In the genomic region with DNA sequence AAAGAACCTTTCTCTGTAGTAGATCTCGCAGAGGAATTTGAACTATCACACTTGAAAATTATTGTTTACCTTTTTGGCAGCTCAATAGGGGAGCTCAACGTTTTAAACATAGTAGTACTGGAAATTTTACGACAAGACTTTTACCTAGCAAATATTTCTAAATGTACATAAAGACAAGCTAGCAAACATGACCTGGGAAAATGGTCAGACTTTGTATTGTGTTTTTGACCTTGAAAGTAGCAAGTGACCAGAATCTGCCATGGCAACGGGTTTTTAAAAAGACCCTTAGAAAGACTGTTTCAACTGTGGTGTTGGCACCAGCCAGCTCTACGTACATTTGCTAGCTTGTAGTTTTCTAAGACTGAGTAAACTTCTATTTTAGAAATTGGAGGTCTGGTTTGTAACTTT, we compare ENCODE assay signal across 1 cellular context.
TF ChIP-seq lines count a peak whose summit lies in the region.

No MANE protein-coding gene starts in this region.

TF ChIP-seq in HepG2, 621 proteins besides CTCF, POLR2A, EP300 and RAD21 (continued from another document and continues in another):
- TF ChIP-seq, protein P1, sequence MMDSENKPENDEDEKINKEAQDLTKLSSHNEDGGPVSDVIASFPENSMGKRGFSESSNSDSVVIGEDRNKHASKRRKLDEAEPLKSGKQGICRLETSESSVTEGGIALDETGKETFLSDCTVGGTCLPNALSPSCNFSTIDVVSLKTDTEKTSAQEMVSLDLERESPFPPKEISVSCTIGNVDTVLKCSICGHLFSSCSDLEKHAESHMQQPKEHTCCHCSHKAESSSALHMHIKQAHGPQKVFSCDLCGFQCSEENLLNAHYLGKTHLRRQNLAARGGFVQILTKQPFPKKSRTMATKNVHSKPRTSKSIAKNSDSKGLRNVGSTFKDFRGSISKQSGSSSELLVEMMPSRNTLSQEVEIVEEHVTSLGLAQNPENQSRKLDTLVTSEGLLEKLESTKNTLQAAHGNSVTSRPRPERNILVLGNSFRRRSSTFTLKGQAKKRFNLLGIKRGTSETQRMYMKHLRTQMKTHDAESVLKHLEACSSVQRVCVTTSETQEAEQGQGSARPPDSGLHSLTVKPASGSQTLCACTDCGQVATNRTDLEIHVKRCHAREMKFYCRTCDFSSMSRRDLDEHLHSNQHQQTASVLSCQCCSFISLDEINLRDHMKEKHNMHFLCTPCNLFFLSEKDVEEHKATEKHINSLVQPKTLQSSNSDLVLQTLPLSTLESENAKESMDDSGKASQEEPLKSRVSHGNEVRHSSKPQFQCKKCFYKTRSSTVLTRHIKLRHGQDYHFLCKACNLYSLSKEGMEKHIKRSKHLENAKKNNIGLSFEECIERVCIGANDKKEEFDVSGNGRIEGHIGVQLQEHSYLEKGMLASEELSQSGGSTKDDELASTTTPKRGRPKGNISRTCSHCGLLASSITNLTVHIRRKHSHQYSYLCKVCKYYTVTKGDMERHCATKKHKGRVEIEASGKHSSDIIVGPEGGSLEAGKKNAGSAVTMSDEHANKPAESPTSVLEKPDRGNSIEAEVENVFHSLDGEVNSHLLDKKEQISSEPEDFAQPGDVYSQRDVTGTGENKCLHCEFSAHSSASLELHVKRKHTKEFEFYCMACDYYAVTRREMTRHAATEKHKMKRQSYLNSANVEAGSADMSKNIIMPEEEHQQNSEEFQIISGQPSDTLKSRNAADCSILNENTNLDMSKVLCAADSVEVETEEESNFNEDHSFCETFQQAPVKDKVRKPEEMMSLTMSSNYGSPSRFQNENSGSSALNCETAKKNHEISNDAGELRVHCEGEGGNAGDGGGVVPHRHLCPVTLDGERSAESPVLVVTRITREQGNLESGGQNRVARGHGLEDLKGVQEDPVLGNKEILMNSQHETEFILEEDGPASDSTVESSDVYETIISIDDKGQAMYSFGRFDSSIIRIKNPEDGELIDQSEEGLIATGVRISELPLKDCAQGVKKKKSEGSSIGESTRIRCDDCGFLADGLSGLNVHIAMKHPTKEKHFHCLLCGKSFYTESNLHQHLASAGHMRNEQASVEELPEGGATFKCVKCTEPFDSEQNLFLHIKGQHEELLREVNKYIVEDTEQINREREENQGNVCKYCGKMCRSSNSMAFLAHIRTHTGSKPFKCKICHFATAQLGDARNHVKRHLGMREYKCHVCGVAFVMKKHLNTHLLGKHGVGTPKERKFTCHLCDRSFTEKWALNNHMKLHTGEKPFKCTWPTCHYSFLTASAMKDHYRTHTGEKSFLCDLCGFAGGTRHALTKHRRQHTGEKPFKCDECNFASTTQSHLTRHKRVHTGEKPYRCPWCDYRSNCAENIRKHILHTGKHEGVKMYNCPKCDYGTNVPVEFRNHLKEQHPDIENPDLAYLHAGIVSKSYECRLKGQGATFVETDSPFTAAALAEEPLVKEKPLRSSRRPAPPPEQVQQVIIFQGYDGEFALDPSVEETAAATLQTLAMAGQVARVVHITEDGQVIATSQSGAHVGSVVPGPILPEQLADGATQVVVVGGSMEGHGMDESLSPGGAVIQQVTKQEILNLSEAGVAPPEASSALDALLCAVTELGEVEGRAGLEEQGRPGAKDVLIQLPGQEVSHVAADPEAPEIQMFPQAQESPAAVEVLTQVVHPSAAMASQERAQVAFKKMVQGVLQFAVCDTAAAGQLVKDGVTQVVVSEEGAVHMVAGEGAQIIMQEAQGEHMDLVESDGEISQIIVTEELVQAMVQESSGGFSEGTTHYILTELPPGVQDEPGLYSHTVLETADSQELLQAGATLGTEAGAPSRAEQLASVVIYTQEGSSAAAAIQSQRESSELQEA (CRISPR knock-in tag; IDR thresholded peaks at IDR 0.05; ENCODE audit: not compliant biosample characterization): no peak
- TF ChIP-seq KLF9 (CRISPR knock-in tag; IDR thresholded peaks at IDR 0.05; ENCODE audit: low read depth) (peak; percentile 36; the same call in 1 of the 2 replicates), ZNF260 (CRISPR knock-in tag; IDR thresholded peaks at IDR 0.05; ENCODE audit: borderline replicate concordance, low read depth) (no peak), NCOR1 (IDR thresholded peaks at IDR 0.05; ENCODE audit: borderline replicate concordance, low read length) (peak; percentile 95; the same call in 1 of the 2 replicates), ZNF761 (CRISPR knock-in tag; conservative IDR thresholded peaks at IDR 0.05) (no peak), BORCS8-MEF2B (CRISPR knock-in tag; IDR thresholded peaks at IDR 0.05) (no peak), ATRX (CRISPR knock-in tag; IDR thresholded peaks at IDR 0.05; ENCODE audit: borderline replicate concordance) (no peak), SCMH1 (CRISPR knock-in tag; IDR thresholded peaks at IDR 0.05; ENCODE audit: borderline replicate concordance) (no peak), SALL1 (CRISPR knock-in tag; IDR thresholded peaks at IDR 0.05) (peak; percentile 69; the same call in 1 of the 2 replicates), ZNF234 (CRISPR knock-in tag; conservative IDR thresholded peaks at IDR 0.05) (no peak), NR3C1 (CRISPR knock-in tag; IDR thresholded peaks at IDR 0.05) (no peak), SP5 (CRISPR knock-in tag; IDR thresholded peaks at IDR 0.05; ENCODE audit: borderline replicate concordance, low read depth) (no peak), TCF7L2 (IDR thresholded peaks at IDR 0.05; ENCODE audit: low read depth, low read length) (no peak), DPF2 (CRISPR knock-in tag; IDR thresholded peaks at IDR 0.05; ENCODE audit: borderline replicate concordance, low read depth) (peak; percentile 66; the same call in 1 of the 2 replicates), RNF2 (conservative IDR thresholded peaks at IDR 0.05; ENCODE audit: low read depth) (no peak), ATF1 (CRISPR knock-in tag; IDR thresholded peaks at IDR 0.05) (no peak), ARNT2 (CRISPR knock-in tag; IDR thresholded peaks at IDR 0.05; ENCODE audit: low read depth) (no peak), SIX1 (CRISPR knock-in tag; IDR thresholded peaks at IDR 0.05; ENCODE audit: borderline replicate concordance) (peak; percentile 80; the same call in 1 of the 2 replicates), ZNF350 (CRISPR knock-in tag; IDR thresholded peaks at IDR 0.05; ENCODE audit: borderline replicate concordance, low read depth) (no peak), ZNF788 (CRISPR knock-in tag; IDR thresholded peaks at IDR 0.05; ENCODE audit: borderline replicate concordance) (no peak), SPEN (CRISPR knock-in tag; IDR thresholded peaks at IDR 0.05; ENCODE audit: low read depth) (no peak), ZFYVE20 (CRISPR knock-in tag; IDR thresholded peaks at IDR 0.05; ENCODE audit: borderline replicate concordance, low read depth) (no peak), FOXO1 (CRISPR knock-in tag; IDR thresholded peaks at IDR 0.05) (peak; percentile 87), ZC3H13 (CRISPR knock-in tag; IDR thresholded peaks at IDR 0.05) (no peak), ZNF251 (CRISPR knock-in tag; IDR thresholded peaks at IDR 0.05) (no peak), ZNF781 (CRISPR knock-in tag; IDR thresholded peaks at IDR 0.05; ENCODE audit: borderline replicate concordance, not compliant biosample characterization) (no peak), ZNF343 (CRISPR knock-in tag; IDR thresholded peaks at IDR 0.05) (no peak), MAZ (IDR thresholded peaks at IDR 0.05; ENCODE audit: borderline replicate concordance, low read depth, low read length) (no peak), MAZ (CRISPR knock-in tag; IDR thresholded peaks at IDR 0.05; ENCODE audit: low read depth) (no peak), ZNF75D (CRISPR knock-in tag; IDR thresholded peaks at IDR 0.05; ENCODE audit: borderline replicate concordance) (no peak)
- TF ChIP-seq, protein P2, sequence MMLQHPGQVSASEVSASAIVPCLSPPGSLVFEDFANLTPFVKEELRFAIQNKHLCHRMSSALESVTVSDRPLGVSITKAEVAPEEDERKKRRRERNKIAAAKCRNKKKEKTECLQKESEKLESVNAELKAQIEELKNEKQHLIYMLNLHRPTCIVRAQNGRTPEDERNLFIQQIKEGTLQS (CRISPR knock-in tag; IDR thresholded peaks at IDR 0.05): no peak
- TF ChIP-seq, protein P3, sequence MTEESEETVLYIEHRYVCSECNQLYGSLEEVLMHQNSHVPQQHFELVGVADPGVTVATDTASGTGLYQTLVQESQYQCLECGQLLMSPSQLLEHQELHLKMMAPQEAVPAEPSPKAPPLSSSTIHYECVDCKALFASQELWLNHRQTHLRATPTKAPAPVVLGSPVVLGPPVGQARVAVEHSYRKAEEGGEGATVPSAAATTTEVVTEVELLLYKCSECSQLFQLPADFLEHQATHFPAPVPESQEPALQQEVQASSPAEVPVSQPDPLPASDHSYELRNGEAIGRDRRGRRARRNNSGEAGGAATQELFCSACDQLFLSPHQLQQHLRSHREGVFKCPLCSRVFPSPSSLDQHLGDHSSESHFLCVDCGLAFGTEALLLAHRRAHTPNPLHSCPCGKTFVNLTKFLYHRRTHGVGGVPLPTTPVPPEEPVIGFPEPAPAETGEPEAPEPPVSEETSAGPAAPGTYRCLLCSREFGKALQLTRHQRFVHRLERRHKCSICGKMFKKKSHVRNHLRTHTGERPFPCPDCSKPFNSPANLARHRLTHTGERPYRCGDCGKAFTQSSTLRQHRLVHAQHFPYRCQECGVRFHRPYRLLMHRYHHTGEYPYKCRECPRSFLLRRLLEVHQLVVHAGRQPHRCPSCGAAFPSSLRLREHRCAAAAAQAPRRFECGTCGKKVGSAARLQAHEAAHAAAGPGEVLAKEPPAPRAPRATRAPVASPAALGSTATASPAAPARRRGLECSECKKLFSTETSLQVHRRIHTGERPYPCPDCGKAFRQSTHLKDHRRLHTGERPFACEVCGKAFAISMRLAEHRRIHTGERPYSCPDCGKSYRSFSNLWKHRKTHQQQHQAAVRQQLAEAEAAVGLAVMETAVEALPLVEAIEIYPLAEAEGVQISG (CRISPR knock-in tag; IDR thresholded peaks at IDR 0.05): no peak
- TF ChIP-seq, protein P4, sequence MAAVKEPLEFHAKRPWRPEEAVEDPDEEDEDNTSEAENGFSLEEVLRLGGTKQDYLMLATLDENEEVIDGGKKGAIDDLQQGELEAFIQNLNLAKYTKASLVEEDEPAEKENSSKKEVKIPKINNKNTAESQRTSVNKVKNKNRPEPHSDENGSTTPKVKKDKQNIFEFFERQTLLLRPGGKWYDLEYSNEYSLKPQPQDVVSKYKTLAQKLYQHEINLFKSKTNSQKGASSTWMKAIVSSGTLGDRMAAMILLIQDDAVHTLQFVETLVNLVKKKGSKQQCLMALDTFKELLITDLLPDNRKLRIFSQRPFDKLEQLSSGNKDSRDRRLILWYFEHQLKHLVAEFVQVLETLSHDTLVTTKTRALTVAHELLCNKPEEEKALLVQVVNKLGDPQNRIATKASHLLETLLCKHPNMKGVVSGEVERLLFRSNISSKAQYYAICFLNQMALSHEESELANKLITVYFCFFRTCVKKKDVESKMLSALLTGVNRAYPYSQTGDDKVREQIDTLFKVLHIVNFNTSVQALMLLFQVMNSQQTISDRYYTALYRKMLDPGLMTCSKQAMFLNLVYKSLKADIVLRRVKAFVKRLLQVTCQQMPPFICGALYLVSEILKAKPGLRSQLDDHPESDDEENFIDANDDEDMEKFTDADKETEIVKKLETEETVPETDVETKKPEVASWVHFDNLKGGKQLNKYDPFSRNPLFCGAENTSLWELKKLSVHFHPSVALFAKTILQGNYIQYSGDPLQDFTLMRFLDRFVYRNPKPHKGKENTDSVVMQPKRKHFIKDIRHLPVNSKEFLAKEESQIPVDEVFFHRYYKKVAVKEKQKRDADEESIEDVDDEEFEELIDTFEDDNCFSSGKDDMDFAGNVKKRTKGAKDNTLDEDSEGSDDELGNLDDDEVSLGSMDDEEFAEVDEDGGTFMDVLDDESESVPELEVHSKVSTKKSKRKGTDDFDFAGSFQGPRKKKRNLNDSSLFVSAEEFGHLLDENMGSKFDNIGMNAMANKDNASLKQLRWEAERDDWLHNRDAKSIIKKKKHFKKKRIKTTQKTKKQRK (IDR thresholded peaks at IDR 0.05; ENCODE audit: low read length): no peak
- TF ChIP-seq, protein P5, sequence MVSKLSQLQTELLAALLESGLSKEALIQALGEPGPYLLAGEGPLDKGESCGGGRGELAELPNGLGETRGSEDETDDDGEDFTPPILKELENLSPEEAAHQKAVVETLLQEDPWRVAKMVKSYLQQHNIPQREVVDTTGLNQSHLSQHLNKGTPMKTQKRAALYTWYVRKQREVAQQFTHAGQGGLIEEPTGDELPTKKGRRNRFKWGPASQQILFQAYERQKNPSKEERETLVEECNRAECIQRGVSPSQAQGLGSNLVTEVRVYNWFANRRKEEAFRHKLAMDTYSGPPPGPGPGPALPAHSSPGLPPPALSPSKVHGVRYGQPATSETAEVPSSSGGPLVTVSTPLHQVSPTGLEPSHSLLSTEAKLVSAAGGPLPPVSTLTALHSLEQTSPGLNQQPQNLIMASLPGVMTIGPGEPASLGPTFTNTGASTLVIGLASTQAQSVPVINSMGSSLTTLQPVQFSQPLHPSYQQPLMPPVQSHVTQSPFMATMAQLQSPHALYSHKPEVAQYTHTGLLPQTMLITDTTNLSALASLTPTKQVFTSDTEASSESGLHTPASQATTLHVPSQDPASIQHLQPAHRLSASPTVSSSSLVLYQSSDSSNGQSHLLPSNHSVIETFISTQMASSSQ (IDR thresholded peaks at IDR 0.05; ENCODE audit: low read depth): peak; percentile 78
- TF ChIP-seq, protein P5 (CRISPR knock-in tag; IDR thresholded peaks at IDR 0.05; ENCODE audit: borderline replicate concordance): peak; percentile 82; the same call in 1 of the 2 replicates
- TF ChIP-seq, protein P6, sequence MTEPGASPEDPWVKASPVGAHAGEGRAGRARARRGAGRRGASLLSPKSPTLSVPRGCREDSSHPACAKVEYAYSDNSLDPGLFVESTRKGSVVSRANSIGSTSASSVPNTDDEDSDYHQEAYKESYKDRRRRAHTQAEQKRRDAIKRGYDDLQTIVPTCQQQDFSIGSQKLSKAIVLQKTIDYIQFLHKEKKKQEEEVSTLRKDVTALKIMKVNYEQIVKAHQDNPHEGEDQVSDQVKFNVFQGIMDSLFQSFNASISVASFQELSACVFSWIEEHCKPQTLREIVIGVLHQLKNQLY (CRISPR knock-in tag; IDR thresholded peaks at IDR 0.05): 0 out of 2 replicates have a peak, but pooled peaks have one; percentile 46
